In the genomic region with DNA sequence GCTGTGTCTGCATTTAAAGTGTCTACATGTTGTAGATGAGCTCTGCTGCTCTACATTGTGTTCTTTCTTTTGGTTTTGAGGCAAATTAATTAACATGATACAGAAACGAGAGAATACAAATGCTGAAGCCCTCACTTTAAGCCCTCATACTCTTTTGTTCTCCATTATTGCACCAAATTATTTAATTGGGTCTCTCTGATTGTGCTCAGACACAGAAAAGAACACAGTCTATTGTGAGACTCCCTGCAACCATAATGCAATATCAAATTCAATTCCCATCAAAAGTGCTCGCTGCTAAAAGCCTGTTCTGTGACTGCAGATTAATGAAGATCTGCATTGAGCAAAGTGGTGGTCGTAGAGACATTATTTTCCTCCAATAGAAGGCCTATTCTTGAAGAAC, we compare ENCODE assay signal across 22 cellular contexts.
"Had no signal": no experiment of that assay in that cellular context is flagged by ENCODE, and none has a peak within 500 bp of the region (broad histone marks: within the 10 kb centered on the region; RNA-seq: fewer than 3 reads in every experiment).

No MANE protein-coding gene starts in this region.

- H3K36me3 ChIP-seq: MG63, SJSA1 had no signal

- H3K27ac ChIP-seq: SJSA1, SK-N-MC had no signal

- H3K4me1 ChIP-seq: SJSA1 had no signal

- H3K9me3 ChIP-seq: MG63, SJSA1 had no signal

- DNase-seq: IMR-90, Karpas-422, KG1, MG63, NCI-H1092 treated with DMSO at 0.1 percent for 48 hours, NCI-H1417 treated with DMSO at 0.1 percent for 48 hours, NCI-H1694, NCI-H187 treated with DMSO at 0.1 percent for 48 hours, NCI-H2029 treated with DMSO at 0.1 percent for 48 hours, NCI-H2107, NCI-H2171 treated with DMSO at 0.1 percent for 48 hours, NCI-H345, NCI-H446 treated with DMSO at 0.1 percent for 48 hours, NCI-H510A treated with DMSO at 0.1 percent for 48 hours, NCI-H526, NCI-H774, Right ventricle myocardium superior, RPMI8226, SIG-M5 had no signal

- ATAC-seq: HepG2 had no signal

- H3K27me3 ChIP-seq: SJSA1 had no signal

- H3K4me3 ChIP-seq: MG63, SJSA1, SK-N-MC had no signal
